15 cellular contexts compared by ENCODE assay signal in genomic region chr22:17845790-17846189, GRCh38.
DNase-seq lines count a peak whose midpoint lies in the region; ATAC-seq, FAIRE-seq and TF ChIP-seq lines count a peak whose summit lies in the region.
"Had no signal": no experiment of that assay in that cellular context is flagged by ENCODE, and none has a peak within 500 bp of the region (broad histone marks: within the 10 kb centered on the region; RNA-seq: fewer than 3 reads in every experiment).

No MANE protein-coding gene starts in this region.

- peak; percentile 31 for DNase-seq in AG08396 (ENCODE audit: low spot score)
- DNase-seq in astrocyte (ENCODE audit: low read depth): peak; percentile 16
- DNase-seq in left cardiac atrium: no peak
- no peak for DNase-seq in gastrocnemius medialis
- no peak for DNase-seq in NCI-H187 treated with DMSO at 0.1 percent for 48 hours (lab: John Stamatoyannopoulos, UW)
- no peak for DNase-seq in mucosa of gallbladder (ENCODE audit: low spot score)
- DNase-seq in SIG-M5 treated with dmso at 0.1 percent for 504 hours (lab: John Stamatoyannopoulos, UW; ENCODE audit: unreplicated experiment): no peak
- DNase-seq in foreskin melanocyte: no peak
- DNase-seq: activated naive CD8-positive, alpha-beta T cell treated with anti-CD3 and anti-CD28 coated beads, Interleukin-2, amount 10 ng/mL, durations not matched to agents 7 days and 5 days; effector CD8-positive, alpha-beta T cell; mesendoderm; NCI-H1092; NCI-H524 had no signal

- no peak overlapping the region for H2AFZ ChIP-seq in astrocyte (ENCODE audit: low read depth, low read length)

- H3K9me3 ChIP-seq in astrocyte (ENCODE audit: insufficient read depth, low read depth, low read length) (no peaks in the 10 kb centered on the region), gastrocnemius medialis (no peaks in the 10 kb centered on the region)
- H3K9me3 ChIP-seq: HAP-1, upper lobe of left lung had no signal

- intact Hi-C loops in left cardiac atrium (cut with DNase I) (no loop called here), gastrocnemius medialis (cut with DNase I; ENCODE audit: low total_unique reads) (no loop called here)

- ATAC-seq in left cardiac atrium (peak; percentile 25 to 66), gastrocnemius medialis (no peak)

- H3K27me3 ChIP-seq in astrocyte (ENCODE audit: insufficient read depth, low read length) (no peaks in the 10 kb centered on the region), gastrocnemius medialis (no peaks in the 10 kb centered on the region)
- H3K27me3 ChIP-seq: upper lobe of left lung had no signal

- H3K36me3 ChIP-seq in astrocyte (ENCODE audit: insufficient read depth, low read length) (no peaks in the 10 kb centered on the region), gastrocnemius medialis (peaks cover 0 to 9% of the 10 kb centered on the region in 2 donors)
- H3K36me3 ChIP-seq: HAP-1 had no signal

- H4K20me1 ChIP-seq in astrocyte (ENCODE audit: insufficient read depth, low read length): peaks cover 7% of the 10 kb centered on the region

- FAIRE-seq in astrocyte (lab: Jason Lieb, UNC): no peak

- peaks cover 2% of the 10 kb centered on the region for H3K4me1 Mint-ChIP-seq in astrocyte (ENCODE audit: low read depth, unreplicated experiment)

- no peak overlapping the region for H3K27ac Mint-ChIP-seq in astrocyte (ENCODE audit: unreplicated experiment)
- H3K27ac Mint-ChIP-seq: activated naive CD8-positive, alpha-beta T cell treated with anti-CD3 and anti-CD28 coated beads, Interleukin-2, amount 10 ng/mL, durations not matched to agents 7 days and 5 days had no signal

- no peaks in the 10 kb centered on the region for H3K9me3 Mint-ChIP-seq in astrocyte (ENCODE audit: unreplicated experiment)
- H3K9me3 Mint-ChIP-seq: activated naive CD8-positive, alpha-beta T cell treated with anti-CD3 and anti-CD28 coated beads, Interleukin-2, amount 10 ng/mL, durations not matched to agents 7 days and 5 days had no signal

- no peak for TF ChIP-seq POLR2A in gastrocnemius medialis (IDR thresholded peaks at IDR 0.05)

- peaks cover 30% of the 10 kb centered on the region for H3K36me3 Mint-ChIP-seq in astrocyte (ENCODE audit: low read depth, unreplicated experiment)
- H3K36me3 Mint-ChIP-seq: activated naive CD8-positive, alpha-beta T cell treated with anti-CD3 and anti-CD28 coated beads, Interleukin-2, amount 10 ng/mL, durations not matched to agents 7 days and 5 days had no signal

- in situ Hi-C loops in gastrocnemius medialis (cut with MboI; ENCODE audit: low sequenced_read_pairs in 4 of 4): no loop called here

- no peaks in the 10 kb centered on the region for H3K79me2 ChIP-seq in astrocyte (ENCODE audit: insufficient read depth, low read length)

- no peak for TF ChIP-seq CTCF in astrocyte (IDR thresholded peaks at IDR 0.05; ENCODE audit: insufficient read depth, low read depth, low read length)
- TF ChIP-seq CTCF in gastrocnemius medialis (IDR thresholded peaks at IDR 0.05 in 4 of 5, conservative IDR thresholded peaks at IDR 0.05 in 1 of 5): no peak

- H3K27ac ChIP-seq in astrocyte (ENCODE audit: low read depth, low read length): no peak overlapping the region
- H3K27ac ChIP-seq in gastrocnemius medialis: peak overlapping the region; percentile 62 to 80 (median 67)

- H3K27me3 Mint-ChIP-seq in astrocyte (ENCODE audit: low read depth, unreplicated experiment): no peaks in the 10 kb centered on the region
- H3K27me3 Mint-ChIP-seq: activated naive CD8-positive, alpha-beta T cell treated with anti-CD3 and anti-CD28 coated beads, Interleukin-2, amount 10 ng/mL, durations not matched to agents 7 days and 5 days had no signal

- no peak overlapping the region for H3K4me3 ChIP-seq in astrocyte (ENCODE audit: insufficient read depth, low read depth, low read length)
- H3K4me3 ChIP-seq in gastrocnemius medialis: no peak overlapping the region
- H3K4me3 ChIP-seq: HAP-1, upper lobe of left lung had no signal

- H3K4me1 ChIP-seq in astrocyte (ENCODE audit: insufficient read depth, low read length): no peaks in the 10 kb centered on the region
- H3K4me1 ChIP-seq in gastrocnemius medialis: peaks cover 31 to 32% of the 10 kb centered on the region in 2 donors
- H3K4me1 ChIP-seq: HAP-1 had no signal

- no peak overlapping the region for H3K4me2 ChIP-seq in astrocyte (ENCODE audit: low read length)

- no peak overlapping the region for H3K4me3 Mint-ChIP-seq in astrocyte (ENCODE audit: unreplicated experiment)
- H3K4me3 Mint-ChIP-seq: activated naive CD8-positive, alpha-beta T cell treated with anti-CD3 and anti-CD28 coated beads, Interleukin-2, amount 10 ng/mL, durations not matched to agents 7 days and 5 days had no signal

- no peak overlapping the region for H3K9ac ChIP-seq in astrocyte (ENCODE audit: low read length)

Comparison
In these comparisons a context has a peak if more than half of its experiments do, and no peak if none do; other contexts are left out.
1. DNase-seq: peak in AG08396 (single experiment) and astrocyte (single experiment); none in left cardiac atrium (single experiment), gastrocnemius medialis (0 of 2), NCI-H187 treated with DMSO at 0.1 percent for 48 hours (single experiment), mucosa of gallbladder (single experiment), SIG-M5 treated with dmso at 0.1 percent for 504 hours (single experiment) and foreskin melanocyte (single experiment).
2. ATAC-seq: peak in left cardiac atrium (2 of 2); none in gastrocnemius medialis (0 of 2).